In the genomic region with DNA sequence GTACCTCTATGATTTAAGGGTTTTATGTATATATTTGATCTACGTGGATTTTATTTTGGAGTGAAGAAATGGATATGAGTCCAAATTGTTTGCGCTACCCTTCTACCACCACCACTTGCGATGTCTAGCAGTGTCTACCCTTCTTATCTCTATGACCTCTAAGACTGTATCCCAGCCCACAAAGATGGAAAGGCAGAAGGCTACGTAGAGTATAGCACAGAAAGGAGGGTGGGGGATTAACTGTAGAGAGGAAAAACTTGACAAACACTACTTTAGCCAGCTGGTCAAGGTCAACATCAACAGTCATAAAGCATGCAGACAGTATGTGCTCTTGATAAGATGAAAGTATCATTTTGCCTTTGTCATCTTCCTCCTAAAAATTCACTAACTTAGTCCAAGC, we compare ENCODE assay signal across 2 cellular contexts.
TF ChIP-seq lines count a peak whose summit lies in the region.

No MANE protein-coding gene starts in this region.

TF ChIP-seq in IMR-90, 13 proteins besides CTCF, POLR2A, EP300 and RAD21:
- no peak for TF ChIP-seq RFX5 (IDR thresholded peaks at IDR 0.05; ENCODE audit: low read depth, low read length)
- TF ChIP-seq BHLHE40 (IDR thresholded peaks at IDR 0.05; ENCODE audit: low read depth, low read length) = no peak
- TF ChIP-seq, protein P1, sequence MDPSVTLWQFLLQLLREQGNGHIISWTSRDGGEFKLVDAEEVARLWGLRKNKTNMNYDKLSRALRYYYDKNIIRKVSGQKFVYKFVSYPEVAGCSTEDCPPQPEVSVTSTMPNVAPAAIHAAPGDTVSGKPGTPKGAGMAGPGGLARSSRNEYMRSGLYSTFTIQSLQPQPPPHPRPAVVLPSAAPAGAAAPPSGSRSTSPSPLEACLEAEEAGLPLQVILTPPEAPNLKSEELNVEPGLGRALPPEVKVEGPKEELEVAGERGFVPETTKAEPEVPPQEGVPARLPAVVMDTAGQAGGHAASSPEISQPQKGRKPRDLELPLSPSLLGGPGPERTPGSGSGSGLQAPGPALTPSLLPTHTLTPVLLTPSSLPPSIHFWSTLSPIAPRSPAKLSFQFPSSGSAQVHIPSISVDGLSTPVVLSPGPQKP (IDR thresholded peaks at IDR 0.05; ENCODE audit: borderline replicate concordance, low read depth, low read length) = no peak
- no peak for TF ChIP-seq SMC3 (IDR thresholded peaks at IDR 0.05; ENCODE audit: low read depth, low read length)
- TF ChIP-seq MAZ (IDR thresholded peaks at IDR 0.05; ENCODE audit: borderline replicate concordance, low read depth, low read length) = no peak
- no peak for TF ChIP-seq CEBPB (IDR thresholded peaks at IDR 0.05; ENCODE audit: low read depth, low read length)
- TF ChIP-seq CHD1 (IDR thresholded peaks at IDR 0.05; ENCODE audit: low read depth, low read length) = no peak
- TF ChIP-seq, protein P2, sequence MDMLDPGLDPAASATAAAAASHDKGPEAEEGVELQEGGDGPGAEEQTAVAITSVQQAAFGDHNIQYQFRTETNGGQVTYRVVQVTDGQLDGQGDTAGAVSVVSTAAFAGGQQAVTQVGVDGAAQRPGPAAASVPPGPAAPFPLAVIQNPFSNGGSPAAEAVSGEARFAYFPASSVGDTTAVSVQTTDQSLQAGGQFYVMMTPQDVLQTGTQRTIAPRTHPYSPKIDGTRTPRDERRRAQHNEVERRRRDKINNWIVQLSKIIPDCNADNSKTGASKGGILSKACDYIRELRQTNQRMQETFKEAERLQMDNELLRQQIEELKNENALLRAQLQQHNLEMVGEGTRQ (IDR thresholded peaks at IDR 0.05; ENCODE audit: low read depth, low read length) = no peak
- no peak for TF ChIP-seq MAFK (IDR thresholded peaks at IDR 0.05; ENCODE audit: low read depth, low read length)
- TF ChIP-seq RCOR1 (IDR thresholded peaks at IDR 0.05; ENCODE audit: insufficient replicate concordance, low read length) = no peak
- no peak for TF ChIP-seq NFE2L2 (IDR thresholded peaks at IDR 0.05; ENCODE audit: low read depth, low read length)
- TF ChIP-seq MXI1 (IDR thresholded peaks at IDR 0.05; ENCODE audit: borderline replicate concordance, low read depth, low read length) = no peak
- no peak for TF ChIP-seq FOS (IDR thresholded peaks at IDR 0.05; ENCODE audit: low read depth, low read length)

TF ChIP-seq in GM12878, 131 proteins besides CTCF, POLR2A, EP300 and RAD21:
- TF ChIP-seq, protein P3, sequence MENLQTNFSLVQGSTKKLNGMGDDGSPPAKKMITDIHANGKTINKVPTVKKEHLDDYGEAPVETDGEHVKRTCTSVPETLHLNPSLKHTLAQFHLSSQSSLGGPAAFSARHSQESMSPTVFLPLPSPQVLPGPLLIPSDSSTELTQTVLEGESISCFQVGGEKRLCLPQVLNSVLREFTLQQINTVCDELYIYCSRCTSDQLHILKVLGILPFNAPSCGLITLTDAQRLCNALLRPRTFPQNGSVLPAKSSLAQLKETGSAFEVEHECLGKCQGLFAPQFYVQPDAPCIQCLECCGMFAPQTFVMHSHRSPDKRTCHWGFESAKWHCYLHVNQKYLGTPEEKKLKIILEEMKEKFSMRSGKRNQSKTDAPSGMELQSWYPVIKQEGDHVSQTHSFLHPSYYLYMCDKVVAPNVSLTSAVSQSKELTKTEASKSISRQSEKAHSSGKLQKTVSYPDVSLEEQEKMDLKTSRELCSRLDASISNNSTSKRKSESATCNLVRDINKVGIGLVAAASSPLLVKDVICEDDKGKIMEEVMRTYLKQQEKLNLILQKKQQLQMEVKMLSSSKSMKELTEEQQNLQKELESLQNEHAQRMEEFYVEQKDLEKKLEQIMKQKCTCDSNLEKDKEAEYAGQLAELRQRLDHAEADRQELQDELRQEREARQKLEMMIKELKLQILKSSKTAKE (IDR thresholded peaks at IDR 0.05; ENCODE audit: low read depth, poor library complexity, severe bottlenecking) = no peak
- no peak for TF ChIP-seq NFYA (IDR thresholded peaks at IDR 0.05; ENCODE audit: borderline replicate concordance, low read depth, low read length)
- no peak for TF ChIP-seq GATAD2B (conservative IDR thresholded peaks at IDR 0.05; ENCODE audit: low read depth)
- no peak for TF ChIP-seq NR2F1 (conservative IDR thresholded peaks at IDR 0.05)
- no peak for TF ChIP-seq SUZ12 (IDR thresholded peaks at IDR 0.05; ENCODE audit: unreplicated experiment)
- TF ChIP-seq, protein P4, sequence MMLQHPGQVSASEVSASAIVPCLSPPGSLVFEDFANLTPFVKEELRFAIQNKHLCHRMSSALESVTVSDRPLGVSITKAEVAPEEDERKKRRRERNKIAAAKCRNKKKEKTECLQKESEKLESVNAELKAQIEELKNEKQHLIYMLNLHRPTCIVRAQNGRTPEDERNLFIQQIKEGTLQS (IDR thresholded peaks at IDR 0.05; ENCODE audit: borderline replicate concordance, extremely low read depth, low read depth, low read length) = no peak
- no peak for TF ChIP-seq SUPT20H (IDR thresholded peaks at IDR 0.05; ENCODE audit: borderline replicate concordance, control insufficient read depth, low read depth, low read length)
- TF ChIP-seq SIN3A (IDR thresholded peaks at IDR 0.05; ENCODE audit: low read depth, low read length) = no peak
- TF ChIP-seq, protein P5, sequence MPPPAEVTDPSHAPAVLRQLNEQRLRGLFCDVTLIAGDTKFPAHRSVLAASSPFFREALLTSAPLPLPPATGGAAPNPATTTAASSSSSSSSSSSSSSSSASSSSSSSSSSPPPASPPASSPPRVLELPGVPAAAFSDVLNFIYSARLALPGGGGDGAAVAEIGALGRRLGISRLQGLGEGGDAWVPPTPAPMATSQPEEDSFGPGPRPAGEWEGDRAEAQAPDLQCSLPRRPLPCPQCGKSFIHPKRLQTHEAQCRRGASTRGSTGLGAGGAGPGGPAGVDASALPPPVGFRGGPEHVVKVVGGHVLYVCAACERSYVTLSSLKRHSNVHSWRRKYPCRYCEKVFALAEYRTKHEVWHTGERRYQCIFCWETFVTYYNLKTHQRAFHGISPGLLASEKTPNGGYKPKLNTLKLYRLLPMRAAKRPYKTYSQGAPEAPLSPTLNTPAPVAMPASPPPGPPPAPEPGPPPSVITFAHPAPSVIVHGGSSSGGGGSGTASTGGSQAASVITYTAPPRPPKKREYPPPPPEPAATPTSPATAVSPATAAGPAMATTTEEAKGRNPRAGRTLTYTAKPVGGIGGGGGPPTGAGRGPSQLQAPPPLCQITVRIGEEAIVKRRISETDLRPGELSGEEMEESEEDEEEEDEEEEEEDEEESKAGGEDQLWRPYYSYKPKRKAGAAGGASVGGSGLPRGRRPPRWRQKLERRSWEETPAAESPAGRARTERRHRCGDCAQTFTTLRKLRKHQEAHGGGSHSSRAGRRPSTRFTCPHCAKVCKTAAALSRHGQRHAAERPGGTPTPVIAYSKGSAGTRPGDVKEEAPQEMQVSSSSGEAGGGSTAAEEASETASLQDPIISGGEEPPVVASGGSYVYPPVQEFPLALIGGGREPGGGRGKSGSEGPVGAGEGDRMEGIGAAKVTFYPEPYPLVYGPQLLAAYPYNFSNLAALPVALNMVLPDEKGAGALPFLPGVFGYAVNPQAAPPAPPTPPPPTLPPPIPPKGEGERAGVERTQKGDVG (CRISPR knock-in tag; IDR thresholded peaks at IDR 0.05) = no peak
- no peak for TF ChIP-seq BACH1 (IDR thresholded peaks at IDR 0.05; ENCODE audit: borderline replicate concordance)
- no peak for TF ChIP-seq BCL11A (IDR thresholded peaks at IDR 0.05; ENCODE audit: low read depth, low read length)
- no peak for TF ChIP-seq HCFC1 (IDR thresholded peaks at IDR 0.05; ENCODE audit: low read length)
- TF ChIP-seq, protein P6, sequence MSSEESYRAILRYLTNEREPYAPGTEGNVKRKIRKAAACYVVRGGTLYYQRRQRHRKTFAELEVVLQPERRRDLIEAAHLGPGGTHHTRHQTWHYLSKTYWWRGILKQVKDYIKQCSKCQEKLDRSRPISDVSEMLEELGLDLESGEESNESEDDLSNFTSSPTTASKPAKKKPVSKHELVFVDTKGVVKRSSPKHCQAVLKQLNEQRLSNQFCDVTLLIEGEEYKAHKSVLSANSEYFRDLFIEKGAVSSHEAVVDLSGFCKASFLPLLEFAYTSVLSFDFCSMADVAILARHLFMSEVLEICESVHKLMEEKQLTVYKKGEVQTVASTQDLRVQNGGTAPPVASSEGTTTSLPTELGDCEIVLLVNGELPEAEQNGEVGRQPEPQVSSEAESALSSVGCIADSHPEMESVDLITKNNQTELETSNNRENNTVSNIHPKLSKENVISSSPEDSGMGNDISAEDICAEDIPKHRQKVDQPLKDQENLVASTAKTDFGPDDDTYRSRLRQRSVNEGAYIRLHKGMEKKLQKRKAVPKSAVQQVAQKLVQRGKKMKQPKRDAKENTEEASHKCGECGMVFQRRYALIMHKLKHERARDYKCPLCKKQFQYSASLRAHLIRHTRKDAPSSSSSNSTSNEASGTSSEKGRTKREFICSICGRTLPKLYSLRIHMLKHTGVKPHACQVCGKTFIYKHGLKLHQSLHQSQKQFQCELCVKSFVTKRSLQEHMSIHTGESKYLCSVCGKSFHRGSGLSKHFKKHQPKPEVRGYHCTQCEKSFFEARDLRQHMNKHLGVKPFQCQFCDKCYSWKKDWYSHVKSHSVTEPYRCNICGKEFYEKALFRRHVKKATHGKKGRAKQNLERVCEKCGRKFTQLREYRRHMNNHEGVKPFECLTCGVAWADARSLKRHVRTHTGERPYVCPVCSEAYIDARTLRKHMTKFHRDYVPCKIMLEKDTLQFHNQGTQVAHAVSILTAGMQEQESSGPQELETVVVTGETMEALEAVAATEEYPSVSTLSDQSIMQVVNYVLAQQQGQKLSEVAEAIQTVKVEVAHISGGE (CRISPR knock-in tag; IDR thresholded peaks at IDR 0.05) = no peak
- no peak for TF ChIP-seq NR2C2 (IDR thresholded peaks at IDR 0.05; ENCODE audit: borderline replicate concordance, control insufficient read depth, insufficient read length, low read depth)
- no peak for TF ChIP-seq ZNF217 (IDR thresholded peaks at IDR 0.05)
- no peak for TF ChIP-seq MTA3 (IDR thresholded peaks at IDR 0.05; ENCODE audit: borderline replicate concordance, low read length)
- no peak for TF ChIP-seq ATF7 (IDR thresholded peaks at IDR 0.05; ENCODE audit: low read depth)
- no peak for TF ChIP-seq SMARCA5 (IDR thresholded peaks at IDR 0.05)
- TF ChIP-seq ZBED1 (IDR thresholded peaks at IDR 0.05; ENCODE audit: borderline replicate concordance) = no peak
